ENCODE assay signal across 10 cellular contexts in genomic region chr16:80974649-80975376, GRCh38. TPM values are rescaled to one million over a fixed set of nuclear protein-coding genes. Genes with fewer than 3 reads are reported as not detected.
DNase-seq lines count a peak whose midpoint lies in the region; ATAC-seq and TF ChIP-seq lines count a peak whose summit lies in the region.
"Had no signal": no experiment of that assay in that cellular context is flagged by ENCODE, and none has a peak within 500 bp of the region (broad histone marks: within the 10 kb centered on the region; RNA-seq: fewer than 3 reads in every experiment).

No MANE protein-coding gene starts in this region.

- ATAC-seq in Right ventricle myocardium superior (ENCODE audit: poor library complexity): peak; percentile 87
- ATAC-seq in HG03342 (IDR thresholded peaks at IDR 0.05; ENCODE audit: unreplicated experiment): no peak

- intact Hi-C loops in Right ventricle myocardium superior (cut with DNase I): no loop called here

- no peak overlapping the region for H3K4me3 ChIP-seq in right atrium auricular region
- H3K4me3 ChIP-seq: dorsolateral prefrontal cortex had no signal

- H3K4me1 ChIP-seq in right atrium auricular region: no peaks in the 10 kb centered on the region

- H3K9me3 Mint-ChIP-seq in type B pancreatic cell: no peaks in the 10 kb centered on the region
- H3K9me3 Mint-ChIP-seq: CD8-positive, alpha-beta memory T cell had no signal

- no peak overlapping the region for H3K27ac Mint-ChIP-seq in type B pancreatic cell

- H3K4me3 Mint-ChIP-seq in type B pancreatic cell: no peak overlapping the region
- H3K4me3 Mint-ChIP-seq: CD8-positive, alpha-beta memory T cell had no signal

- DNase-seq in Right ventricle myocardium superior (no peak), right atrium auricular region (ENCODE audit: low spot score) (no peak), SK-MEL-5 (ENCODE audit: low read depth, low spot score) (peak; percentile 8), germinal center (ENCODE audit: low spot score) (peak; percentile 24), type B pancreatic cell (ENCODE audit: extremely low spot score, unreplicated experiment) (no peak), COR-L47 (lab: John Stamatoyannopoulos, UW) (no peak), glomerular visceral epithelial cell (ENCODE audit: extremely low spot score) (no peak)
- DNase-seq: CD8-positive, alpha-beta memory T cell had no signal

- H3K27me3 Mint-ChIP-seq in type B pancreatic cell: no peaks in the 10 kb centered on the region
- H3K27me3 Mint-ChIP-seq: CD8-positive, alpha-beta memory T cell had no signal

- in situ Hi-C loops in SK-MEL-5 (cut with HindIII; ENCODE audit: low pct_unique_long_range_greater_than_20kb, low sequenced_read_pairs): no loop called here

- H3K36me3 ChIP-seq in right atrium auricular region: peaks cover 8% of the 10 kb centered on the region

- peaks cover 13% of the 10 kb centered on the region for H3K36me3 Mint-ChIP-seq in type B pancreatic cell

- H3K4me1 Mint-ChIP-seq in type B pancreatic cell (ENCODE audit: unreplicated experiment): no peaks in the 10 kb centered on the region
- H3K4me1 Mint-ChIP-seq: CD8-positive, alpha-beta memory T cell had no signal

- no peaks in the 10 kb centered on the region for H3K9me3 ChIP-seq in right atrium auricular region

- H3K27me3 ChIP-seq in right atrium auricular region: no peaks in the 10 kb centered on the region
- H3K27me3 ChIP-seq: dorsolateral prefrontal cortex had no signal

- peak overlapping the region in 1 of 2 donors; percentile 47 for H3K27ac ChIP-seq in right atrium auricular region
- H3K27ac ChIP-seq: dorsolateral prefrontal cortex had no signal

- TF ChIP-seq CTCF in right atrium auricular region (IDR thresholded peaks at IDR 0.05) (peak in 1 of 2 donors; percentile 47), type B pancreatic cell (conservative IDR thresholded peaks at IDR 0.05) (peak; percentile 69)

RNA-seq across cellular contexts. Expression of gene CMC2, which starts 31.9 kb away (rescaled TPM):
- 133 TPM for total RNA-seq in Right ventricle myocardium superior
- total RNA-seq in right atrium auricular region: 100 to 1,000 TPM; 136 to 212 TPM
- 146 and 147 TPM in 2 replicates for total RNA-seq in SK-MEL-5 (2014; rRNA removed; shearing (Covaris generic))
- 114 and 124 TPM in 2 replicates for polyA plus RNA-seq in SK-MEL-5 (2015; cell fraction: cytosol; rRNA removed)
- 28.3 and 49.2 TPM in 2 replicates for polyA plus RNA-seq in SK-MEL-5 (2015; cell fraction: nucleus; rRNA removed)
- total RNA-seq in type B pancreatic cell (ENCODE audit: low replicate concordance): 53.2 and 59.8 TPM in 2 replicates

RNA-seq across cellular contexts. Expression of gene CENPN, which starts 32.2 kb away (rescaled TPM):
- total RNA-seq in Right ventricle myocardium superior (8.7 TPM), right atrium auricular region (10 to 100 TPM; 10.5 to 18.1 TPM), type B pancreatic cell (ENCODE audit: low replicate concordance) (19.4 and 31.0 TPM in 2 replicates)
- total RNA-seq in SK-MEL-5 (2014; rRNA removed; shearing (Covaris generic)): 60.3 and 71.0 TPM in 2 replicates
- polyA plus RNA-seq in SK-MEL-5 (2015; cell fraction: cytosol; rRNA removed): 41.1 and 41.3 TPM in 2 replicates
- 16.0 and 26.6 TPM in 2 replicates for polyA plus RNA-seq in SK-MEL-5 (2015; cell fraction: nucleus; rRNA removed)

Comparison
In these comparisons a context has a peak if more than half of its experiments do, and no peak if none do; other contexts are left out.
1. DNase-seq: peak in SK-MEL-5 (single experiment) and germinal center (single experiment); none in Right ventricle myocardium superior (single experiment), right atrium auricular region (single experiment), type B pancreatic cell (single experiment), COR-L47 (single experiment) and glomerular visceral epithelial cell (single experiment).